In the genomic region with DNA sequence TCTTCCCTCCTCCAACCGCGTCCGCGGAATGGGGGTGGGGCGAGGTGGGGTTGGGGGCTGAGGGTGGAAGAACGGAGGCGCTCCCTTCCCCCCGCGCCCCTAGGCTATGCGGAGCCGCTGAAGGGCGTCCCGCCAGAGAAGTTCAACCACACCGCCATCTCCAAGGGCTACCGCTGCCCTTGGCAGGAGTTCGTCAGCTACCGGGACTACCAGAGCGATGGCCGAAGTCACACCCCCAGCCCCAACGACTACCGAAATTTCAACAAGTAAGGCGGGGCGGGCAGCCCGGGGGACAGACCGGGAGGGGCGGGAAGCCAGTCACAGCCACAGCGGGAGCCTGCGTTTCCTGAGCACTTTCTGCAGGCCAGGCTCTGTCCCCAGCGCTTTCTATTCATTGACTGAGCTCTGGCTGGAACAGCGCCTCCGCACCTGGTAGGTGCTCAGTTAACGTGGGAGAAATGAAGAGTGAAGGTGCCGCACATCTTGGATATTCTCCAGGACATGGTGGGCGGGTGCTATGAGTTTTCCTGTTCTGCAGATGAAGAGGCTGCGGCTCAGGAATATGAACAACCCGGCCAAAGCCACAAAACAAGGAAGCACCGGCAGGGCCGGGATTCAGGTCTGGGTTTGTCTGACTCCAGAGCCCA, we compare ENCODE assay signal across 8 cellular contexts. TPM values are rescaled to one million over a fixed set of nuclear protein-coding genes. Genes with fewer than 3 reads are reported as not detected.
A peak's percentile ranks its signal among the peaks of the same experiment; 100 is the strongest.
DNase-seq lines count a peak whose midpoint lies in the region; ATAC-seq lines count a peak whose summit lies in the region.

No MANE protein-coding gene starts in this region.

- peak overlapping the region in 3 of 5 donors; percentile 23 to 63 (median 62) for H3K9ac ChIP-seq in subcutaneous abdominal adipose tissue (ENCODE audit: low read length in 5 of 5)

- no peak overlapping the region for H3K27ac ChIP-seq in subcutaneous abdominal adipose tissue (ENCODE audit: low read depth, low read length)

- H3K9me3 Mint-ChIP-seq in memory B cell: no peaks in the 10 kb centered on the region

- no peaks in the 10 kb centered on the region for H3K9me3 ChIP-seq in subcutaneous abdominal adipose tissue (ENCODE audit: control insufficient read depth in 5 of 5, low read length in 5 of 5)

- ATAC-seq in memory B cell (ENCODE audit: low read depth): peak; percentile 51
- no peak for ATAC-seq in GM18870 (IDR thresholded peaks at IDR 0.05; ENCODE audit: unreplicated experiment)

- DNase-seq in NCI-H345 (lab: John Stamatoyannopoulos, UW) (peak; percentile 6), NCI-H345 treated with DMSO at 0.1 percent for 48 hours (lab: John Stamatoyannopoulos, UW; ENCODE audit: unreplicated experiment) (no peak), SKM-1 treated with dmso at 0.1 percent for 144 hours (lab: John Stamatoyannopoulos, UW; ENCODE audit: unreplicated experiment) (peak; percentile 6), dermis microvascular lymphatic vessel endothelial cell (ENCODE audit: low read depth in 2 of 2) (peak; percentile 27 to 55), memory B cell (ENCODE audit: low spot score in 2 of 2) (no peak), SW 1271 (lab: John Stamatoyannopoulos, UW) (no peak)

- H3K36me3 ChIP-seq in subcutaneous abdominal adipose tissue (ENCODE audit: control insufficient read depth in 5 of 5, insufficient read depth in 5 of 5, low read length in 5 of 5): no peaks in the 10 kb centered on the region

- H3K4me1 ChIP-seq in subcutaneous abdominal adipose tissue (ENCODE audit: control insufficient read depth in 5 of 5, insufficient read depth in 5 of 5, low read length in 5 of 5): peaks cover 0 to 42% (median 35%) of the 10 kb centered on the region in 5 donors

- no peaks in the 10 kb centered on the region for H3K36me3 Mint-ChIP-seq in memory B cell

- H3K27me3 ChIP-seq in subcutaneous abdominal adipose tissue (ENCODE audit: control insufficient read depth in 5 of 5, insufficient read depth in 4 of 5, low read length in 5 of 5): peaks cover 0 to 3% (median 0%) of the 10 kb centered on the region in 5 donors

- H3K27me3 Mint-ChIP-seq in memory B cell: peaks cover 8% of the 10 kb centered on the region

- no peaks in the 10 kb centered on the region for H3K4me1 Mint-ChIP-seq in memory B cell

- H3K4me3 Mint-ChIP-seq in memory B cell: peak overlapping the region; percentile 71

- peak overlapping the region; percentile 65 to 80 (median 69) for H3K4me3 ChIP-seq in subcutaneous abdominal adipose tissue (ENCODE audit: low read depth in 1 of 5, low read length in 5 of 5)

- no peak overlapping the region for H3K27ac Mint-ChIP-seq in memory B cell

RNA-seq across cellular contexts. Expression of a gene that starts 11.3 kb away (rescaled TPM):
- 0.13 and 0.25 TPM in 2 replicates for total RNA-seq in dermis microvascular lymphatic vessel endothelial cell

RNA-seq across cellular contexts. Expression of a gene that starts 28.5 kb away (rescaled TPM):
- 14.9 and 18.8 TPM in 2 replicates for total RNA-seq in dermis microvascular lymphatic vessel endothelial cell

RNA-seq across cellular contexts. Expression of a gene that starts 31.9 kb away (rescaled TPM):
- total RNA-seq in dermis microvascular lymphatic vessel endothelial cell: 5.6 and 12.3 TPM in 2 replicates

Comparison
In these comparisons a context has a peak if more than half of its experiments do, and no peak if none do; other contexts are left out.
1. DNase-seq: peak in NCI-H345 (single experiment), SKM-1 treated with dmso at 0.1 percent for 144 hours (single experiment) and dermis microvascular lymphatic vessel endothelial cell (2 of 2); none in NCI-H345 treated with DMSO at 0.1 percent for 48 hours (single experiment), memory B cell (0 of 2) and SW 1271 (0 of 2).